In the genomic region with DNA sequence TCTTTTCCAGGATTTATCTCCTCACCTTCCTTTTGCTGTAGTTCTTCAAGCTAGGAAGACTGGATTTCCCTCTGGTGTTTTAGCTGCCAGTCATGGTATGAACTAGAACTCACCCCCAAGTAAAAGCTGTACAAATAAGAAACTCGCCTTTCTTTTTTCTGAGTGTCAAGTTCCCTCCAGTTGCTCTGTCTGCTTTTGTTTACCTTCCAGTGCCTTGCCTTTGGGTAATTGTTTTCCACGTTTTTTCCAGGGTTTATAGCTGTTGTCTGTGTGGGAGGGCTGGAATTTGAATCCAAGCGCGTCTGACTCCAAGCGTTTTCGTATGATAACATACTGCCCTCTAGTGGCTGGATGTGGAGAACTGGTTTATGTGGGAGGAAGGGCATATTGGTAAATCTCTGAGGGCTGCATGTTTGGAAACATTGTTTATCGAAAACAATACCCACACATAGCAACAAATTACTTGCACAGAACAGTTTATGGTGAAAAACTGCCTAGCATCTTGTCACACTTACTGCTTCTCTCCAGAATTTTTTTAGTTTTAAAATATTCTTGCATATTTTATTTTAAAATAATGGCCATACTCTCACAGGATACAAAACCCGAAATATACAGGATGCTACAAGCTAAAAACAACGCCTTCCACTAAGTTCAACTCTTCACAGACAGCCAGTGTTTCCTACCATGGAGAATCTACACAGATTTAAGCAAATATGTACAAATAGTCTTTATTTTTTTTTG, we compare ENCODE assay signal across 8 cellular contexts. TPM values are rescaled to one million over a fixed set of nuclear protein-coding genes. Genes with fewer than 3 reads are reported as not detected.
A peak's percentile ranks its signal among the peaks of the same experiment; 100 is the strongest.
DNase-seq lines count a peak whose midpoint lies in the region; ATAC-seq and TF ChIP-seq lines count a peak whose summit lies in the region.

No MANE protein-coding gene starts in this region.

- TF ChIP-seq POLR2A in breast epithelium (IDR thresholded peaks at IDR 0.05) = no peak

- H3K27ac ChIP-seq in breast epithelium = no peak overlapping the region

- intact Hi-C loops in breast epithelium (cut with DNase I; ENCODE audit: low total_unique reads) = no loop called here

- POLR2A ChIA-PET in AG04449 (lab: Yijun Ruan, JAX) = interaction anchor here (0.7 to 1.5 kb wide), 2 partner anchors 19 to 34 kb away, joined by 3 to 8 read pairs; partner anchors contain the start of gene RCN3

- H3K9me3 Mint-ChIP-seq in immature natural killer cell = no peaks in the 10 kb centered on the region

- no peaks in the 10 kb centered on the region for H3K36me3 ChIP-seq in breast epithelium

- H3K27me3 ChIP-seq in breast epithelium = no peaks in the 10 kb centered on the region

- peaks cover 0 to 5% (median 0%) of the 10 kb centered on the region in 3 donors for H3K36me3 Mint-ChIP-seq in immature natural killer cell

- H3K27me3 Mint-ChIP-seq in immature natural killer cell (ENCODE audit: low read depth in 3 of 3) = peaks cover 0 to 3% (median 0%) of the 10 kb centered on the region in 3 donors

- H3K4me3 Mint-ChIP-seq in immature natural killer cell = peak overlapping the region in 3 of 5 donors; percentile 74 to 86 (median 76)

- H3K27ac Mint-ChIP-seq in immature natural killer cell = peak overlapping the region in 5 of 6 donors; percentile 1 to 95 (median 69)

- DNase-seq in AG04449 (ENCODE audit: low read depth, low spot score) (no peak), NCI-H2081 (lab: John Stamatoyannopoulos, UW) (peak; percentile 86 to 87), T-helper 9 cell (peak; percentile 49), breast epithelium (ENCODE audit: low spot score in 2 of 2) (peak in 1 of 2 donors; percentile 68), immature natural killer cell (peak; percentile 76 to 80 (median 79)), smooth muscle cell of the brain vasculature (ENCODE audit: low read depth, low spot score) (peak; percentile 92)

- H3K4me1 ChIP-seq in breast epithelium = no peaks in the 10 kb centered on the region

- no peaks in the 10 kb centered on the region for H3K9me3 ChIP-seq in breast epithelium

- TF ChIP-seq CTCF in AG04449 (IDR thresholded peaks at IDR 0.05; ENCODE audit: insufficient read depth, low read length, missing control alignments) (peak; percentile 64), GM12875 (IDR thresholded peaks at IDR 0.05; ENCODE audit: borderline replicate concordance, insufficient read depth, low read depth, low read length) (peak; percentile 65), breast epithelium (IDR thresholded peaks at IDR 0.05) (peak; percentile 90 to 91 (median 90))

- CTCF ChIA-PET in AG04449 (lab: Yijun Ruan, JAX) = interaction anchor here (0.6 to 8.5 kb wide), 34 partner anchors 9 to 161 kb away, joined by 3 to 65 read pairs (median 6); partner anchors contain the start of genes ALDH16A1, FLT3LG, NOSIP and PRMT1

- no peak for ATAC-seq in GM18498 (IDR thresholded peaks at IDR 0.05; ENCODE audit: unreplicated experiment)

- H3K4me3 ChIP-seq in AG04449 (ENCODE audit: low read depth, low read length) = no peak overlapping the region
- H3K4me3 ChIP-seq in GM12875 (ENCODE audit: low read depth, low read length) = no peak overlapping the region
- no peak overlapping the region for H3K4me3 ChIP-seq in breast epithelium

- H3K4me1 Mint-ChIP-seq in immature natural killer cell = peaks cover 8 to 10% of the 10 kb centered on the region in 2 donors

RNA-seq across cellular contexts. Expression of gene RCN3, which starts 19.2 kb away (rescaled TPM):
- total RNA-seq in breast epithelium = 10 to 100 TPM; 17.3 to 40.2 (median 34.7) TPM
- 1 to 10 TPM in 2 of 3 donors, under 1 TPM in 1; 0.86 to 1.7 (median 1.0) TPM for polyA plus RNA-seq in immature natural killer cell

RNA-seq across cellular contexts. Expression of gene NOSIP, which starts 33.4 kb away (rescaled TPM):
- 10 to 100 TPM; 54.7 to 60.0 (median 57.4) TPM for total RNA-seq in breast epithelium
- polyA plus RNA-seq in immature natural killer cell = 100 to 1,000 TPM; 196 to 251 (median 239) TPM

RNA-seq across cellular contexts. Expression of gene PRRG2, which starts 34.1 kb away (rescaled TPM):
- 10 to 100 TPM in 2 of 3 donors, under 1 TPM in 1; 0.32 to 16.1 (median 10.2) TPM for total RNA-seq in breast epithelium
- polyA plus RNA-seq in immature natural killer cell = under 1 TPM in 1 of 3 donors, not detected in 2; 0.78 TPM

RNA-seq across cellular contexts. Expression of gene FCGRT, which starts 34.5 kb away (rescaled TPM):
- total RNA-seq in breast epithelium = 100 to 1,000 TPM; 164 to 389 (median 199) TPM
- 10 to 100 TPM; 13.8 to 35.9 (median 34.9) TPM for polyA plus RNA-seq in immature natural killer cell

RNA-seq across cellular contexts. Expression of gene PRR12, which starts 44.0 kb away (rescaled TPM):
- 1 to 10 TPM; 6.2 to 8.8 (median 6.3) TPM for total RNA-seq in breast epithelium
- 1 to 10 TPM in 2 of 3 donors, under 1 TPM in 1; 0.21 to 4.0 (median 2.0) TPM for polyA plus RNA-seq in immature natural killer cell
